Comparison of ENCODE assay signal across 10 cellular contexts in genomic region chr2:25728559-25728958, GRCh38.
"Had no signal": no experiment of that assay in that cellular context is flagged by ENCODE, and none has a peak within 500 bp of the region (broad histone marks: within the 10 kb centered on the region; RNA-seq: fewer than 3 reads in every experiment).

No MANE protein-coding gene starts in this region.

- ATAC-seq: GM23338, HCT116 had no signal

- FAIRE-seq: H1, H54 had no signal

- H3K27ac Mint-ChIP-seq: GM23338, H9, HFFc6 had no signal

- H3K9me3 Mint-ChIP-seq: HFFc6 had no signal

- DNase-seq: GM23248, GOT3, H7, H9, HCEC 1CT, HFFc6 had no signal

- H3K4me3 Mint-ChIP-seq: GM23338, H9, HFFc6 had no signal
